In the genomic region with DNA sequence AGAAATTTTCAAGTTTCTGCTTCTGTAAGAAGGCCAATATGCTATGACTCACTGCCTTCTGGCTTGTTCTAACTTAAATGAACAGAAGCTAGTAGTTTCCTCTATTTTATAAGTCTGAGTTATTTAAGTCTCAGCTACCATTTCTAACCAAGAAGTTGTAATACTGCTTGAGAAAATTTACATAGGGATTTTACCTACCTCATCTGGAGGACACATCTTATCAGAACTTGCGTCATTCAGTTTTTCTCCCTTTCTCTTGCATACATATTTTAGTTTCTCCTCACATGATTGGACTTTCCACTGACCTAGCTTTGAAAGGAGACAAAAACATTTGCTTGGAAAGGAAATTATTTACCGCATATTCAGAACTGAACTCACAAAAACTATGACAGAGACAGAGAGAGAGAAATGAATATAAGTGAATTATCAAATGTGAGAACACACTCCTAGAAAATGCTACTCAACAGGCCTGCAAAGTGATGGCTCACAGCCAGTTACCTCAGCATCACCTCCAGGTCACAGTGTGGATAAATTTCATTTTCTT, we compare ENCODE assay signal across 10 cellular contexts. TPM values are rescaled to one million over a fixed set of nuclear protein-coding genes. Genes with fewer than 3 reads are reported as not detected.
DNase-seq lines count a peak whose midpoint lies in the region; ATAC-seq and TF ChIP-seq lines count a peak whose summit lies in the region.
"Had no signal": no experiment of that assay in that cellular context is flagged by ENCODE, and none has a peak within 500 bp of the region (broad histone marks: within the 10 kb centered on the region; RNA-seq: fewer than 3 reads in every experiment).

No MANE protein-coding gene starts in this region.

- no peak for DNase-seq in activated CD4-positive, alpha-beta T cell treated with anti-CD3 and anti-CD28 coated beads, Interleukin-2, amount 10 ng/mL, durations not matched to agents 24 days and 14 days
- no peak for DNase-seq in activated CD4-positive, alpha-beta T cell treated with anti-CD3 and anti-CD28 coated beads for 1 hour
- DNase-seq in activated T-cell treated with anti-CD3 and anti-CD28 coated beads, Interleukin-2, amount 50 U/mL, for 4 hours: no peak
- DNase-seq in stimulated activated CD4-positive, alpha-beta T cell treated with anti-CD3 and anti-CD28 coated beads, Interleukin-4, amount 100 ng/mL, for 24 hours: peak; percentile 43
- no peak for DNase-seq in CD8-positive, alpha-beta memory T cell
- DNase-seq in amygdala (lab: John Stamatoyannopoulos, UW): no peak
- no peak for DNase-seq in WERI-Rb-1
- DNase-seq: activated gamma-delta T cell treated with Interleukin-2 at 50 U/mL for 16 hours had no signal

- POLR2A ChIA-PET in CD8-positive, alpha-beta memory T cell (lab: Charles Lee): interaction anchor here (0.6 kb wide), 1 partner anchor 167 kb away, joined by 3 read pairs; no protein-coding TSS in a partner anchor

- no peaks in the 10 kb centered on the region for H3K27me3 ChIP-seq in CD8-positive, alpha-beta memory T cell (ENCODE audit: insufficient read depth, low read length, poor library complexity, severe bottlenecking)
- no peaks in the 10 kb centered on the region for H3K27me3 ChIP-seq in WERI-Rb-1 (ENCODE audit: insufficient read depth, low read depth, severe bottlenecking)

- peak; percentile 85 for ATAC-seq in HG02840 (IDR thresholded peaks at IDR 0.05; ENCODE audit: low FRiP score, unreplicated experiment)
- ATAC-seq in activated T-cell treated with anti-CD3 and anti-CD28 coated beads, Interleukin-2, amount 50 U/mL, for 4 hours: peak; percentile 84 to 85

- no peaks in the 10 kb centered on the region for H3K27me3 Mint-ChIP-seq in activated CD4-positive, alpha-beta T cell treated with anti-CD3 and anti-CD28 coated beads, Interleukin-2, amount 10 ng/mL, durations not matched to agents 24 days and 14 days
- no peaks in the 10 kb centered on the region for H3K27me3 Mint-ChIP-seq in activated T-cell treated with anti-CD3 and anti-CD28 coated beads, Interleukin-2, amount 50 U/mL, for 4 hours (ENCODE audit: low read depth)
- H3K27me3 Mint-ChIP-seq in CD8-positive, alpha-beta memory T cell: no peaks in the 10 kb centered on the region

- H3K4me1 Mint-ChIP-seq in activated CD4-positive, alpha-beta T cell treated with anti-CD3 and anti-CD28 coated beads, Interleukin-2, amount 10 ng/mL, durations not matched to agents 24 days and 14 days: peaks cover 20% of the 10 kb centered on the region
- H3K4me1 Mint-ChIP-seq in activated T-cell treated with anti-CD3 and anti-CD28 coated beads, Interleukin-2, amount 50 U/mL, for 4 hours (ENCODE audit: low read depth): peaks cover 21% of the 10 kb centered on the region
- H3K4me1 Mint-ChIP-seq in CD8-positive, alpha-beta memory T cell: peaks cover 0 to 8% (median 2%) of the 10 kb centered on the region in 3 donors

- H3K4me3 Mint-ChIP-seq in activated CD4-positive, alpha-beta T cell treated with anti-CD3 and anti-CD28 coated beads, Interleukin-2, amount 10 ng/mL, durations not matched to agents 24 days and 14 days: no peak overlapping the region
- no peak overlapping the region for H3K4me3 Mint-ChIP-seq in activated T-cell treated with anti-CD3 and anti-CD28 coated beads, Interleukin-2, amount 50 U/mL, for 4 hours
- no peak overlapping the region for H3K4me3 Mint-ChIP-seq in CD8-positive, alpha-beta memory T cell

- no peaks in the 10 kb centered on the region for H3K9me3 Mint-ChIP-seq in activated CD4-positive, alpha-beta T cell treated with anti-CD3 and anti-CD28 coated beads, Interleukin-2, amount 10 ng/mL, durations not matched to agents 24 days and 14 days
- no peaks in the 10 kb centered on the region for H3K9me3 Mint-ChIP-seq in activated T-cell treated with anti-CD3 and anti-CD28 coated beads, Interleukin-2, amount 50 U/mL, for 4 hours
- H3K9me3 Mint-ChIP-seq in CD8-positive, alpha-beta memory T cell: no peaks in the 10 kb centered on the region

- no peaks in the 10 kb centered on the region for H3K4me1 ChIP-seq in CD8-positive, alpha-beta memory T cell (ENCODE audit: insufficient read depth, low read length)

- peak overlapping the region; percentile 85 for H3K27ac Mint-ChIP-seq in activated CD4-positive, alpha-beta T cell treated with anti-CD3 and anti-CD28 coated beads, Interleukin-2, amount 10 ng/mL, durations not matched to agents 24 days and 14 days
- H3K27ac Mint-ChIP-seq in CD8-positive, alpha-beta memory T cell: peak overlapping the region in 3 of 8 donors; percentile 6 to 51 (median 48)

- no peak overlapping the region for H3K4me3 ChIP-seq in CD8-positive, alpha-beta memory T cell (ENCODE audit: low read length)
- H3K4me3 ChIP-seq in WERI-Rb-1 (ENCODE audit: low read depth, low read length): no peak overlapping the region

- intact Hi-C loops in activated CD4-positive, alpha-beta T cell treated with anti-CD3 and anti-CD28 coated beads, Interleukin-2, amount 10 ng/mL, durations not matched to agents 24 days and 14 days (cut with micrococcal nuclease): loop anchor here (1.0 to 5.0 kb wide), 7 partner anchors 11 to 163 kb away; no protein-coding TSS in a partner anchor

- H3K27ac ChIP-seq in CD8-positive, alpha-beta memory T cell (ENCODE audit: low read depth, low read length): no peak overlapping the region
- H3K27ac ChIP-seq in WERI-Rb-1: no peak overlapping the region

- H3K36me3 ChIP-seq in CD8-positive, alpha-beta memory T cell (ENCODE audit: insufficient read depth, low read length): peaks cover 22% of the 10 kb centered on the region
- H3K36me3 ChIP-seq in WERI-Rb-1: no peaks in the 10 kb centered on the region

- no peaks in the 10 kb centered on the region for H3K9me3 ChIP-seq in CD8-positive, alpha-beta memory T cell (ENCODE audit: low read length)
- no peaks in the 10 kb centered on the region for H3K9me3 ChIP-seq in WERI-Rb-1 (ENCODE audit: severe bottlenecking)

- CTCF ChIA-PET in CD8-positive, alpha-beta memory T cell (lab: Charles Lee): no interaction called here

- no peak for TF ChIP-seq CTCF in WERI-Rb-1 (IDR thresholded peaks at IDR 0.05; ENCODE audit: low read depth, low read length)

- peaks cover 49% of the 10 kb centered on the region for H3K36me3 Mint-ChIP-seq in activated CD4-positive, alpha-beta T cell treated with anti-CD3 and anti-CD28 coated beads, Interleukin-2, amount 10 ng/mL, durations not matched to agents 24 days and 14 days (ENCODE audit: low read depth)
- H3K36me3 Mint-ChIP-seq in activated T-cell treated with anti-CD3 and anti-CD28 coated beads, Interleukin-2, amount 50 U/mL, for 4 hours (ENCODE audit: insufficient read depth): peaks cover 38% of the 10 kb centered on the region
- peaks cover 15 to 84% (median 37%) of the 10 kb centered on the region in 3 donors for H3K36me3 Mint-ChIP-seq in CD8-positive, alpha-beta memory T cell

RNA-seq across cellular contexts. Expression of a gene that starts 25.4 kb away (rescaled TPM):
- 52.8 and 56.4 TPM in 2 replicates for total RNA-seq in activated CD4-positive, alpha-beta T cell treated with anti-CD3 and anti-CD28 coated beads, Interleukin-2, amount 10 ng/mL, durations not matched to agents 24 days and 14 days
- total RNA-seq in activated T-cell treated with anti-CD3 and anti-CD28 coated beads, Interleukin-2, amount 50 U/mL, for 4 hours: 10 to 100 TPM; 18.8 to 44.7 (median 25.8) TPM
- 10 to 100 TPM; 41.1 to 43.4 TPM for total RNA-seq in CD8-positive, alpha-beta memory T cell
- 48.1 TPM for polyA plus RNA-seq in CD8-positive, alpha-beta memory T cell
- polyA plus RNA-seq: AG04450 had no signal
